Comparison of ENCODE assay signal across 26 cellular contexts in the genomic region with DNA sequence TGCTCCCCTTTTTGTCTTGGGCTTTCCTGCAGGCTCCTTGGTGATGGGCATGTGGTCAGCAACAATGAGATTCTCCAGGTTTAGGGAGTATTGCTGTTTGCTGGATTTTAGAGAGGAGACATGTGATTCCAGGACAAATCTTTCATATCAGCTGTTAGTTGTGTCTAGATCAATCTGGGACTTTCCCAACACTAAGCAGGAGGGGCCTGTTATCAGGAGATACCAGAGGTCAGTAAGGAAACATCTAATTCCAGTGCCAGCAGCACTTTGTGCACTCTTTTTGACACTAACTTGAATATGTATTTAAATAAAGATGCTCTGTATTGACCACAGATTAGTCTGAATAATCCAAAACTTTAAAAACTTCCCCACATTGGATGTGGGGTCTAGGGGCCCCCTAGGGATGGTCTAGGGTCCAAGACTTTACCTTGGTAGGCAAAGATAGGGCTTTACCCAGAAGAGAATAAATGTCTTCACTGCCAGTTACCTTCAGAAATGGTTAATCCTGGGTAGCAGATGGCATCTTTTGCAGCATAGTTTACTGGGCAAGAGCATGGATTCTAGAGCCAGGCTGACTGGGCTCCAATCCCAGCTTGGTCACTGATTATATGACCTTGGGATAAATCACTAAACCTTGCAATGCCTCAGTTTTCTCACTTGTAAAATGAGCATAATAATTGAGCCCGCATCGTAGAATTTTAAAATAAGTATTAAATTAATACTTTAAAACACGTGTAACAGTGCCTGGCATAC.
"Had no signal": no experiment of that assay in that cellular context is flagged by ENCODE, and none has a peak within 500 bp of the region (broad histone marks: within the 10 kb centered on the region; RNA-seq: fewer than 3 reads in every experiment).

No MANE protein-coding gene starts in this region.

- ATAC-seq: left cardiac atrium; left lung; natural killer cell treated with Interleukin-12 subunit alpha and Interleukin-12 subunit beta and Interleukin-15 and Interleukin-18, amount 100 ng/mL, for 72 hours; sciatic nerve; stimulated activated effector memory CD8-positive, alpha-beta T cell treated with anti-CD3 and anti-CD28 coated beads, Interleukin-12 subunit alpha, Interleukin-12 subunit beta, amount 100 ng/mL, for 72 hours; upper lobe of right lung had no signal

- DNase-seq: hippocampal formation; kidney glomerular epithelial cell; left cardiac atrium; left lung; mesendoderm; naive B cell; ovary; spleen; stimulated activated CD4-positive, alpha-beta T cell treated with anti-CD3 and anti-CD28 coated beads, Interleukin-4, amount 100 ng/mL, for 24 hours; stimulated activated naive CD4-positive, alpha-beta T cell; tibial artery; trophoblast cell; upper lobe of right lung; uterus had no signal

- H3K36me3 Mint-ChIP-seq: mesothelial cell of epicardium; natural killer cell treated with Interleukin-12 subunit alpha and Interleukin-12 subunit beta and Interleukin-15 and Interleukin-18, amount 100 ng/mL, for 72 hours; stimulated activated effector memory CD8-positive, alpha-beta T cell treated with anti-CD3 and anti-CD28 coated beads, Interleukin-12 subunit alpha, Interleukin-12 subunit beta, amount 100 ng/mL, for 72 hours had no signal

- FAIRE-seq: keratinocyte had no signal

- H3K4me1 Mint-ChIP-seq: mesothelial cell of epicardium; stimulated activated effector memory CD8-positive, alpha-beta T cell treated with anti-CD3 and anti-CD28 coated beads, Interleukin-12 subunit alpha, Interleukin-12 subunit beta, amount 100 ng/mL, for 72 hours had no signal

- H3K4me1 ChIP-seq: left lung, right atrium auricular region, spleen, suprapubic skin, tibial artery, upper lobe of right lung, uterus had no signal

- H3K27me3 ChIP-seq: left lung, ovary, right atrium auricular region, spleen, suprapubic skin, tibial artery, upper lobe of right lung, uterus had no signal

- H3K36me3 ChIP-seq: left lung, ovary, right atrium auricular region, spleen, suprapubic skin, thoracic aorta, tibial artery, upper lobe of right lung, uterus had no signal

- H3K27ac Mint-ChIP-seq: mesothelial cell of epicardium; natural killer cell treated with Interleukin-12 subunit alpha and Interleukin-12 subunit beta and Interleukin-15 and Interleukin-18, amount 100 ng/mL, for 72 hours; progenitor cell of endocrine pancreas; stimulated activated effector memory CD8-positive, alpha-beta T cell treated with anti-CD3 and anti-CD28 coated beads, Interleukin-12 subunit alpha, Interleukin-12 subunit beta, amount 100 ng/mL, for 72 hours; stimulated activated naive CD8-positive, alpha-beta T cell treated with anti-CD3 and anti-CD28 coated beads, Interleukin-15, Interleukin-2, amounts not matched to agents 100 ng/mL and 50 ng/mL, for 24 hours had no signal

- H3K4me3 ChIP-seq: left lung, lung, ovary, right atrium auricular region, skin epidermis, spleen, suprapubic skin, thoracic aorta, tibial artery, upper lobe of right lung, uterus had no signal

- H3K4me3 Mint-ChIP-seq: mesothelial cell of epicardium; naive B cell; natural killer cell treated with Interleukin-12 subunit alpha and Interleukin-12 subunit beta and Interleukin-15 and Interleukin-18, amount 100 ng/mL, for 72 hours; stimulated activated effector memory CD8-positive, alpha-beta T cell treated with anti-CD3 and anti-CD28 coated beads, Interleukin-12 subunit alpha, Interleukin-12 subunit beta, amount 100 ng/mL, for 72 hours; stimulated activated naive CD8-positive, alpha-beta T cell treated with anti-CD3 and anti-CD28 coated beads, Interleukin-15, Interleukin-2, amounts not matched to agents 100 ng/mL and 50 ng/mL, for 24 hours had no signal

- H3K27ac ChIP-seq: left lung, ovary, right atrium auricular region, skin epidermis, spleen, suprapubic skin, thoracic aorta, tibial artery, upper lobe of right lung, uterus had no signal

- H3K9me3 ChIP-seq: left lung, ovary, right atrium auricular region, spleen, suprapubic skin, thoracic aorta, tibial artery, upper lobe of right lung, uterus had no signal

- H3K9me3 Mint-ChIP-seq: naive B cell; natural killer cell treated with Interleukin-12 subunit alpha and Interleukin-12 subunit beta and Interleukin-15 and Interleukin-18, amount 100 ng/mL, for 72 hours; stimulated activated effector memory CD8-positive, alpha-beta T cell treated with anti-CD3 and anti-CD28 coated beads, Interleukin-12 subunit alpha, Interleukin-12 subunit beta, amount 100 ng/mL, for 72 hours; stimulated activated naive CD8-positive, alpha-beta T cell treated with anti-CD3 and anti-CD28 coated beads, Interleukin-15, Interleukin-2, amounts not matched to agents 100 ng/mL and 50 ng/mL, for 24 hours had no signal
